7 cellular contexts compared by ENCODE assay signal in genomic region chr18:59996370-59996966, GRCh38.
A peak's percentile ranks its signal among the peaks of the same experiment; 100 is the strongest.
DNase-seq lines count a peak whose midpoint lies in the region; ATAC-seq and TF ChIP-seq lines count a peak whose summit lies in the region.

No MANE protein-coding gene starts in this region.

- ATAC-seq in GM21528 (IDR thresholded peaks at IDR 0.05; ENCODE audit: low FRiP score, unreplicated experiment) (peak; percentile 70), HG03432 (IDR thresholded peaks at IDR 0.05; ENCODE audit: unreplicated experiment) (no peak)
- ATAC-seq in stimulated activated memory B cell treated with anti-CD40 and anti-IgM and Interleukin-4, amounts not matched to agents 10 μg/mL and 1 μg/mL and 100 μg/mL, for 72 hours = peak; percentile 45

- H3K4me1 Mint-ChIP-seq in stimulated activated memory B cell treated with anti-CD40 and anti-IgM and Interleukin-4, amounts not matched to agents 10 μg/mL and 1 μg/mL and 100 μg/mL, for 72 hours = no peaks in the 10 kb centered on the region

- H3K36me3 Mint-ChIP-seq in stimulated activated memory B cell treated with anti-CD40 and anti-IgM and Interleukin-4, amounts not matched to agents 10 μg/mL and 1 μg/mL and 100 μg/mL, for 72 hours = no peaks in the 10 kb centered on the region

- CTCF ChIA-PET in GM10248 (lab: Yijun Ruan, JAX) (interaction anchor here (0.7 to 3.2 kb wide), 28 partner anchors 8 to 560 kb away, joined by 3 to 32 read pairs (median 4); no protein-coding TSS in a partner anchor), RWPE1 (lab: Yijun Ruan, JAX) (interaction anchor here (0.5 to 1.5 kb wide), 11 partner anchors 31 to 1644 kb away, joined by 3 to 12 read pairs (median 3); partner anchors contain the start of gene CCBE1)

- no peak overlapping the region for H3K4me3 Mint-ChIP-seq in stimulated activated memory B cell treated with anti-CD40 and anti-IgM and Interleukin-4, amounts not matched to agents 10 μg/mL and 1 μg/mL and 100 μg/mL, for 72 hours

- peaks cover 22% of the 10 kb centered on the region for H3K27me3 Mint-ChIP-seq in stimulated activated memory B cell treated with anti-CD40 and anti-IgM and Interleukin-4, amounts not matched to agents 10 μg/mL and 1 μg/mL and 100 μg/mL, for 72 hours

- TF ChIP-seq CTCF in GM10248 (IDR thresholded peaks at IDR 0.05; ENCODE audit: control extremely low read depth, extremely low read depth, low read depth, missing control alignments) (peak; percentile 67), RWPE1 (conservative IDR thresholded peaks at IDR 0.05; ENCODE audit: low read depth) (peak; percentile 69)

- POLR2A ChIA-PET in GM10248 (lab: Yijun Ruan, JAX) = no interaction called here
- POLR2A ChIA-PET in RWPE1 (lab: Yijun Ruan, JAX; ENCODE audit: low non-redundant PET) = no interaction called here

- H3K9me3 Mint-ChIP-seq in stimulated activated memory B cell treated with anti-CD40 and anti-IgM and Interleukin-4, amounts not matched to agents 10 μg/mL and 1 μg/mL and 100 μg/mL, for 72 hours = peaks cover 9% of the 10 kb centered on the region

- no peak overlapping the region for H3K27ac Mint-ChIP-seq in stimulated activated memory B cell treated with anti-CD40 and anti-IgM and Interleukin-4, amounts not matched to agents 10 μg/mL and 1 μg/mL and 100 μg/mL, for 72 hours

- H3K27ac ChIP-seq in RWPE1 = no peak overlapping the region

- DNase-seq in GM10248 (ENCODE audit: extremely low spot score) (peak; percentile 30), LHCN-M2 (ENCODE audit: low read depth) (peak; percentile 52), RWPE1 (ENCODE audit: low spot score) (peak; percentile 31), fibroblast of the conjunctiva (ENCODE audit: low read depth) (peak; percentile 36)
